Comparison of ENCODE assay signal across 1 cellular context in the genomic region with DNA sequence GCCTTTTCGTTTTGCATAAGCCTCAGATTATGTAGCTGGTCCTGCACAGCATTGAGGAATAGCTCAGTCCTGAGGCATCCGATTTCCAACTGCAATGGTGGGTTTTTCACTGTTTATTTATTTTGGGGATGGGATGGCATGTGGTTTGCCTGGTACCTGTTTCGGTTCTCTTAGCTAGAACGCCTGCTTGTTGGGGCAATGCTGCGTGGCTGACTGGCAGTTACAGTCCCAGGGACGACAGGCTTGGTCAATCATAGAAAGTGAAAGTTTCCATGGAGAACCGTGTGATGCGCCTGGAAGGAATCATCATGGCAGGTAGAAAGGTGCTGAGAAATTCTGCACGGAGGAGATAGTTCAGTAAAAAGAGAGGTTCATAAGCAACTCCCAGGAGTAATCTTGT.
TF ChIP-seq lines count a peak whose summit lies in the region.

No MANE protein-coding gene starts in this region.

TF ChIP-seq in H1, 55 proteins besides CTCF, POLR2A, EP300 and RAD21 (continued from another document):
- TF ChIP-seq EGR1 (IDR thresholded peaks at IDR 0.05; ENCODE audit: borderline replicate concordance, low read depth, low read length) (no peak), FOSL1 (IDR thresholded peaks at IDR 0.05; ENCODE audit: insufficient read depth, low read depth, low read length) (no peak), CTBP2 (IDR thresholded peaks at IDR 0.05; ENCODE audit: borderline replicate concordance, insufficient read depth, insufficient read length, low read length) (no peak), POU5F1 (IDR thresholded peaks at IDR 0.05; ENCODE audit: low read depth, low read length) (no peak), SUZ12 (IDR thresholded peaks at IDR 0.05; ENCODE audit: low read length) (no peak), TAF1 (IDR thresholded peaks at IDR 0.05; ENCODE audit: low read depth, low read length) (no peak)
